1 cellular context compared by ENCODE assay signal in the genomic region with DNA sequence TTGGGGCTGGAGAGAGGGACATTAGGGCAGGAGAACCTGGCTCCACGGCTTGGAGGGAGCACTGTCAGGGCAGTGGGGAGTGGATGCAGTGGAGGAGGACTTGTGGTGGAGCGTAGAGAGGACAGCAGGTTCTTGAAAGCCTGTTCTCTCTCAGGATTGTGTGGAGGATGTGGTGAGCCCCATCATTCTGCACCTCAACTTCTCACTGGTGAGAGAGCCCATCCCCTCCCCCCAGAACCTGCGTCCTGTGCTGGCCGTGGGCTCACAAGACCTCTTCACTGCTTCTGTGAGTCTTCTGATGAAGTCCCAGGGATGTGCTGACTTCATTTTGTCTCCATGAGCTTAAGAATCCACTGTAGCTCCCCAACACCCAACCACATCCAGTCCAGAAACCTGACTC.
TF ChIP-seq lines count a peak whose summit lies in the region.

No MANE protein-coding gene starts in this region.

TF ChIP-seq in GM12878, 131 proteins besides CTCF, POLR2A, EP300 and RAD21:
- no peak for TF ChIP-seq SREBF1 (IDR thresholded peaks at IDR 0.05; ENCODE audit: low read length)
- TF ChIP-seq SMAD1 (IDR thresholded peaks at IDR 0.05; ENCODE audit: low read depth, partially characterized antibody): no peak
- TF ChIP-seq RUNX3 (IDR thresholded peaks at IDR 0.05; ENCODE audit: low read length): peak; percentile 31
- no peak for TF ChIP-seq HDAC2 (IDR thresholded peaks at IDR 0.05)
- no peak for TF ChIP-seq SPI1 (IDR thresholded peaks at IDR 0.05; ENCODE audit: borderline replicate concordance, insufficient read depth, low read depth, low read length)
